1 cellular context compared by ENCODE assay signal in the genomic region with DNA sequence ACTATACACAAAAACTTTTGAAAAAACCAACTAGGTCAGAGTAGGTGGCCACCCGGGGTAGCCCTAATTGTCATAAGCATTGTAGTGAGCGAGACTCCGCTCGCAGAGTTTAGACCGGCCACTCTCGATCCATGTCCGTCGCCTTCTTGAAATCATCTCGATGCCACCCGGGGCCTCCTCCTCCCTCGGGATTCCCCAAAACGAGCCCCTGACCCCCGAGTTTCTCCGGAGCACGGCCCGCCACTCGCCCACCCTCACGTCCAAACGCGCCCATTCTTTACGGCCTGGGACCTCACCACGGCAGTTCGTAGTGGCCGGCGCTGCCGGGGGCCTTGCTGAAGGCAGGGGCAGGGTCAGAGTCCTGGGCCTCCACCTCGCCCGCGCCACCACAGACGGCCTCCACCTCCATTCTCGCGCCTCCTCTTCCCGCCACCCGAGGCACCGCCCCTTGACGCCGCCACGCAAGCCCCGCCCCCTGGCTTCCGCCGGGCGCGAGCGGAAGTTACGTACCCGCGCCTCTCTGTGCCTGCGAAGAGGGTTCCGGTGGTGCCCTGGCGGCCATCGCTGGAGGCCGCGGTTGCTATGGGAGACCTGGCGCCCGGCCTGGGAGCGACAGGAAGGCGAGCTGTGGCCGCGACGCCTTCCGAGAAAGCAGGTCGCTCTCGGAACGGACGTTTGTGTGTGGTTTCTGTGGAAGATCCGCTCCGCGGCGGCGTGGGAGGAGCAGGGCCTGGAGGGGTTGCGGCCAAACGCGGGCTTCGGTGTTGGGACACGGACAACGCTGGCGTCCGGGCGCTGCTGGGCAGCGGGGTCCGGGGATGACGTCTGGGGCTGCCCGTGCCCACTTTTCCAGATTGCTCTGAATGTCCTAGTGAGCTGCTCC.
TF ChIP-seq lines count a peak whose summit lies in the region.

A gene (minus strand): TSS at position 425 of the 883 bp plus-strand sequence. CDS start 16 bp downstream, at position 409.

TF ChIP-seq in HEK293, 187 proteins besides CTCF, POLR2A, EP300 and RAD21 (continued from another document and continues in another):
- TF ChIP-seq, protein P1, sequence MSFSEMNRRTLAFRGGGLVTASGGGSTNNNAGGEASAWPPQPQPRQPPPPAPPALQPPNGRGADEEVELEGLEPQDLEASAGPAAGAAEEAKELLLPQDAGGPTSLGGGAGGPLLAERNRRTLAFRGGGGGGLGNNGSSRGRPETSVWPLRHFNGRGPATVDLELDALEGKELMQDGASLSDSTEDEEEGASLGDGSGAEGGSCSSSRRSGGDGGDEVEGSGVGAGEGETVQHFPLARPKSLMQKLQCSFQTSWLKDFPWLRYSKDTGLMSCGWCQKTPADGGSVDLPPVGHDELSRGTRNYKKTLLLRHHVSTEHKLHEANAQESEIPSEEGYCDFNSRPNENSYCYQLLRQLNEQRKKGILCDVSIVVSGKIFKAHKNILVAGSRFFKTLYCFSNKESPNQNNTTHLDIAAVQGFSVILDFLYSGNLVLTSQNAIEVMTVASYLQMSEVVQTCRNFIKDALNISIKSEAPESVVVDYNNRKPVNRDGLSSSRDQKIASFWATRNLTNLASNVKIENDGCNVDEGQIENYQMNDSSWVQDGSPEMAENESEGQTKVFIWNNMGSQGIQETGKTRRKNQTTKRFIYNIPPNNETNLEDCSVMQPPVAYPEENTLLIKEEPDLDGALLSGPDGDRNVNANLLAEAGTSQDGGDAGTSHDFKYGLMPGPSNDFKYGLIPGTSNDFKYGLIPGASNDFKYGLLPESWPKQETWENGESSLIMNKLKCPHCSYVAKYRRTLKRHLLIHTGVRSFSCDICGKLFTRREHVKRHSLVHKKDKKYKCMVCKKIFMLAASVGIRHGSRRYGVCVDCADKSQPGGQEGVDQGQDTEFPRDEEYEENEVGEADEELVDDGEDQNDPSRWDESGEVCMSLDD (tag by site-specific recombination; IDR thresholded peaks at IDR 0.05) = peak; percentile 59; the same call in 1 of the 2 replicates
- TF ChIP-seq, protein P2, sequence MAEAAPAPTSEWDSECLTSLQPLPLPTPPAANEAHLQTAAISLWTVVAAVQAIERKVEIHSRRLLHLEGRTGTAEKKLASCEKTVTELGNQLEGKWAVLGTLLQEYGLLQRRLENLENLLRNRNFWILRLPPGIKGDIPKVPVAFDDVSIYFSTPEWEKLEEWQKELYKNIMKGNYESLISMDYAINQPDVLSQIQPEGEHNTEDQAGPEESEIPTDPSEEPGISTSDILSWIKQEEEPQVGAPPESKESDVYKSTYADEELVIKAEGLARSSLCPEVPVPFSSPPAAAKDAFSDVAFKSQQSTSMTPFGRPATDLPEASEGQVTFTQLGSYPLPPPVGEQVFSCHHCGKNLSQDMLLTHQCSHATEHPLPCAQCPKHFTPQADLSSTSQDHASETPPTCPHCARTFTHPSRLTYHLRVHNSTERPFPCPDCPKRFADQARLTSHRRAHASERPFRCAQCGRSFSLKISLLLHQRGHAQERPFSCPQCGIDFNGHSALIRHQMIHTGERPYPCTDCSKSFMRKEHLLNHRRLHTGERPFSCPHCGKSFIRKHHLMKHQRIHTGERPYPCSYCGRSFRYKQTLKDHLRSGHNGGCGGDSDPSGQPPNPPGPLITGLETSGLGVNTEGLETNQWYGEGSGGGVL (tag by site-specific recombination; IDR thresholded peaks at IDR 0.05) = 0 out of 2 replicates have a peak, but pooled peaks have one; percentile 25
- TF ChIP-seq, protein P3, sequence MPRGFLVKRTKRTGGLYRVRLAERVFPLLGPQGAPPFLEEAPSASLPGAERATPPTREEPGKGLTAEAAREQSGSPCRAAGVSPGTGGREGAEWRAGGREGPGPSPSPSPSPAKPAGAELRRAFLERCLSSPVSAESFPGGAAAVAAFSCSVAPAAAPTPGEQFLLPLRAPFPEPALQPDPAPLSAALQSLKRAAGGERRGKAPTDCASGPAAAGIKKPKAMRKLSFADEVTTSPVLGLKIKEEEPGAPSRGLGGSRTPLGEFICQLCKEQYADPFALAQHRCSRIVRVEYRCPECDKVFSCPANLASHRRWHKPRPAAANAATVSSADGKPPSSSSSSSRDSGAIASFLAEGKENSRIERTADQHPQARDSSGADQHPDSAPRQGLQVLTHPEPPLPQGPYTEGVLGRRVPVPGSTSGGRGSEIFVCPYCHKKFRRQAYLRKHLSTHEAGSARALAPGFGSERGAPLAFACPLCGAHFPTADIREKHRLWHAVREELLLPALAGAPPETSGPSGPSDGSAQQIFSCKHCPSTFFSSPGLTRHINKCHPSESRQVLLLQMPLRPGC (tag by site-specific recombination; IDR thresholded peaks at IDR 0.05) = no peak
- no peak for TF ChIP-seq ZSCAN16 (tag by site-specific recombination; IDR thresholded peaks at IDR 0.05)
- TF ChIP-seq, protein P4, sequence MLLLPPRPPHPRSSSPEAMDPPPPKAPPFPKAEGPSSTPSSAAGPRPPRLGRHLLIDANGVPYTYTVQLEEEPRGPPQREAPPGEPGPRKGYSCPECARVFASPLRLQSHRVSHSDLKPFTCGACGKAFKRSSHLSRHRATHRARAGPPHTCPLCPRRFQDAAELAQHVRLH (tag by site-specific recombination; IDR thresholded peaks at IDR 0.05) = no peak
- TF ChIP-seq, protein P5, sequence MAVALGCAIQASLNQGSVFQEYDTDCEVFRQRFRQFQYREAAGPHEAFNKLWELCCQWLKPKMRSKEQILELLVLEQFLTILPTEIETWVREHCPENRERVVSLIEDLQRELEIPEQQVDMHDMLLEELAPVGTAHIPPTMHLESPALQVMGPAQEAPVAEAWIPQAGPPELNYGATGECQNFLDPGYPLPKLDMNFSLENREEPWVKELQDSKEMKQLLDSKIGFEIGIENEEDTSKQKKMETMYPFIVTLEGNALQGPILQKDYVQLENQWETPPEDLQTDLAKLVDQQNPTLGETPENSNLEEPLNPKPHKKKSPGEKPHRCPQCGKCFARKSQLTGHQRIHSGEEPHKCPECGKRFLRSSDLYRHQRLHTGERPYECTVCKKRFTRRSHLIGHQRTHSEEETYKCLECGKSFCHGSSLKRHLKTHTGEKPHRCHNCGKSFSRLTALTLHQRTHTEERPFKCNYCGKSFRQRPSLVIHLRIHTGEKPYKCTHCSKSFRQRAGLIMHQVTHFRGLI (tag by site-specific recombination; IDR thresholded peaks at IDR 0.05) = no peak
- TF ChIP-seq ZNF174 (tag by site-specific recombination; IDR thresholded peaks at IDR 0.05) = no peak
- no peak for TF ChIP-seq ZNF341 (tag by site-specific recombination; IDR thresholded peaks at IDR 0.05; ENCODE audit: low read depth)
- 0 out of 2 replicates have a peak, but pooled peaks have one; percentile 32 for TF ChIP-seq ZNF184 (tag by site-specific recombination; IDR thresholded peaks at IDR 0.05)
- no peak for TF ChIP-seq ZNF266 (tag by site-specific recombination; IDR thresholded peaks at IDR 0.05; ENCODE audit: low read depth)
- TF ChIP-seq WT1 (tag by site-specific recombination; IDR thresholded peaks at IDR 0.05) = 0 out of 2 replicates have a peak, but pooled peaks have one; percentile 9
- no peak for TF ChIP-seq ZNF157 (tag by site-specific recombination; IDR thresholded peaks at IDR 0.05)
- TF ChIP-seq, protein P6, sequence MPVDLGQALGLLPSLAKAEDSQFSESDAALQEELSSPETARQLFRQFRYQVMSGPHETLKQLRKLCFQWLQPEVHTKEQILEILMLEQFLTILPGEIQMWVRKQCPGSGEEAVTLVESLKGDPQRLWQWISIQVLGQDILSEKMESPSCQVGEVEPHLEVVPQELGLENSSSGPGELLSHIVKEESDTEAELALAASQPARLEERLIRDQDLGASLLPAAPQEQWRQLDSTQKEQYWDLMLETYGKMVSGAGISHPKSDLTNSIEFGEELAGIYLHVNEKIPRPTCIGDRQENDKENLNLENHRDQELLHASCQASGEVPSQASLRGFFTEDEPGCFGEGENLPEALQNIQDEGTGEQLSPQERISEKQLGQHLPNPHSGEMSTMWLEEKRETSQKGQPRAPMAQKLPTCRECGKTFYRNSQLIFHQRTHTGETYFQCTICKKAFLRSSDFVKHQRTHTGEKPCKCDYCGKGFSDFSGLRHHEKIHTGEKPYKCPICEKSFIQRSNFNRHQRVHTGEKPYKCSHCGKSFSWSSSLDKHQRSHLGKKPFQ (tag by site-specific recombination; IDR thresholded peaks at IDR 0.05) = no peak
- peak; percentile 28; the same call in 1 of the 2 replicates for TF ChIP-seq ZBTB21 (tag by site-specific recombination; IDR thresholded peaks at IDR 0.05)
- TF ChIP-seq ZNF624 (tag by site-specific recombination; IDR thresholded peaks at IDR 0.05) = no peak
- TF ChIP-seq MZF1 (tag by site-specific recombination; IDR thresholded peaks at IDR 0.05; ENCODE audit: borderline replicate concordance) = no peak
- TF ChIP-seq ZNF548 (tag by site-specific recombination; IDR thresholded peaks at IDR 0.05) = no peak
- TF ChIP-seq ZNF423 (tag by site-specific recombination; IDR thresholded peaks at IDR 0.05) = 0 out of 2 replicates have a peak, but pooled peaks have one; percentile 18
- TF ChIP-seq ZBTB8A (tag by site-specific recombination; IDR thresholded peaks at IDR 0.05) = peak; percentile 94
- TF ChIP-seq ZBTB1 (tag by site-specific recombination; IDR thresholded peaks at IDR 0.05) = no peak
- peak; percentile 67; the same call in 1 of the 2 replicates for TF ChIP-seq ZBTB48 (tag by site-specific recombination; IDR thresholded peaks at IDR 0.05)
- TF ChIP-seq, protein P7, sequence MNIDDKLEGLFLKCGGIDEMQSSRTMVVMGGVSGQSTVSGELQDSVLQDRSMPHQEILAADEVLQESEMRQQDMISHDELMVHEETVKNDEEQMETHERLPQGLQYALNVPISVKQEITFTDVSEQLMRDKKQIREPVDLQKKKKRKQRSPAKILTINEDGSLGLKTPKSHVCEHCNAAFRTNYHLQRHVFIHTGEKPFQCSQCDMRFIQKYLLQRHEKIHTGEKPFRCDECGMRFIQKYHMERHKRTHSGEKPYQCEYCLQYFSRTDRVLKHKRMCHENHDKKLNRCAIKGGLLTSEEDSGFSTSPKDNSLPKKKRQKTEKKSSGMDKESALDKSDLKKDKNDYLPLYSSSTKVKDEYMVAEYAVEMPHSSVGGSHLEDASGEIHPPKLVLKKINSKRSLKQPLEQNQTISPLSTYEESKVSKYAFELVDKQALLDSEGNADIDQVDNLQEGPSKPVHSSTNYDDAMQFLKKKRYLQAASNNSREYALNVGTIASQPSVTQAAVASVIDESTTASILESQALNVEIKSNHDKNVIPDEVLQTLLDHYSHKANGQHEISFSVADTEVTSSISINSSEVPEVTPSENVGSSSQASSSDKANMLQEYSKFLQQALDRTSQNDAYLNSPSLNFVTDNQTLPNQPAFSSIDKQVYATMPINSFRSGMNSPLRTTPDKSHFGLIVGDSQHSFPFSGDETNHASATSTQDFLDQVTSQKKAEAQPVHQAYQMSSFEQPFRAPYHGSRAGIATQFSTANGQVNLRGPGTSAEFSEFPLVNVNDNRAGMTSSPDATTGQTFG (tag by site-specific recombination; IDR thresholded peaks at IDR 0.05; ENCODE audit: borderline replicate concordance) = no peak
- no peak for TF ChIP-seq ZNF23 (tag by site-specific recombination; IDR thresholded peaks at IDR 0.05; ENCODE audit: borderline replicate concordance)
- no peak for TF ChIP-seq ZNF76 (tag by site-specific recombination; IDR thresholded peaks at IDR 0.05; ENCODE audit: borderline replicate concordance, low read depth)
- TF ChIP-seq, protein P8, sequence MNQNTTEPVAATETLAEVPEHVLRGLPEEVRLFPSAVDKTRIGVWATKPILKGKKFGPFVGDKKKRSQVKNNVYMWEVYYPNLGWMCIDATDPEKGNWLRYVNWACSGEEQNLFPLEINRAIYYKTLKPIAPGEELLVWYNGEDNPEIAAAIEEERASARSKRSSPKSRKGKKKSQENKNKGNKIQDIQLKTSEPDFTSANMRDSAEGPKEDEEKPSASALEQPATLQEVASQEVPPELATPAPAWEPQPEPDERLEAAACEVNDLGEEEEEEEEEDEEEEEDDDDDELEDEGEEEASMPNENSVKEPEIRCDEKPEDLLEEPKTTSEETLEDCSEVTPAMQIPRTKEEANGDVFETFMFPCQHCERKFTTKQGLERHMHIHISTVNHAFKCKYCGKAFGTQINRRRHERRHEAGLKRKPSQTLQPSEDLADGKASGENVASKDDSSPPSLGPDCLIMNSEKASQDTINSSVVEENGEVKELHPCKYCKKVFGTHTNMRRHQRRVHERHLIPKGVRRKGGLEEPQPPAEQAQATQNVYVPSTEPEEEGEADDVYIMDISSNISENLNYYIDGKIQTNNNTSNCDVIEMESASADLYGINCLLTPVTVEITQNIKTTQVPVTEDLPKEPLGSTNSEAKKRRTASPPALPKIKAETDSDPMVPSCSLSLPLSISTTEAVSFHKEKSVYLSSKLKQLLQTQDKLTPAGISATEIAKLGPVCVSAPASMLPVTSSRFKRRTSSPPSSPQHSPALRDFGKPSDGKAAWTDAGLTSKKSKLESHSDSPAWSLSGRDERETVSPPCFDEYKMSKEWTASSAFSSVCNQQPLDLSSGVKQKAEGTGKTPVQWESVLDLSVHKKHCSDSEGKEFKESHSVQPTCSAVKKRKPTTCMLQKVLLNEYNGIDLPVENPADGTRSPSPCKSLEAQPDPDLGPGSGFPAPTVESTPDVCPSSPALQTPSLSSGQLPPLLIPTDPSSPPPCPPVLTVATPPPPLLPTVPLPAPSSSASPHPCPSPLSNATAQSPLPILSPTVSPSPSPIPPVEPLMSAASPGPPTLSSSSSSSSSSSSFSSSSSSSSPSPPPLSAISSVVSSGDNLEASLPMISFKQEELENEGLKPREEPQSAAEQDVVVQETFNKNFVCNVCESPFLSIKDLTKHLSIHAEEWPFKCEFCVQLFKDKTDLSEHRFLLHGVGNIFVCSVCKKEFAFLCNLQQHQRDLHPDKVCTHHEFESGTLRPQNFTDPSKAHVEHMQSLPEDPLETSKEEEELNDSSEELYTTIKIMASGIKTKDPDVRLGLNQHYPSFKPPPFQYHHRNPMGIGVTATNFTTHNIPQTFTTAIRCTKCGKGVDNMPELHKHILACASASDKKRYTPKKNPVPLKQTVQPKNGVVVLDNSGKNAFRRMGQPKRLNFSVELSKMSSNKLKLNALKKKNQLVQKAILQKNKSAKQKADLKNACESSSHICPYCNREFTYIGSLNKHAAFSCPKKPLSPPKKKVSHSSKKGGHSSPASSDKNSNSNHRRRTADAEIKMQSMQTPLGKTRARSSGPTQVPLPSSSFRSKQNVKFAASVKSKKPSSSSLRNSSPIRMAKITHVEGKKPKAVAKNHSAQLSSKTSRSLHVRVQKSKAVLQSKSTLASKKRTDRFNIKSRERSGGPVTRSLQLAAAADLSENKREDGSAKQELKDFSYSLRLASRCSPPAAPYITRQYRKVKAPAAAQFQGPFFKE (tag by site-specific recombination; IDR thresholded peaks at IDR 0.05; ENCODE audit: borderline replicate concordance) = no peak
- TF ChIP-seq BCL11B (tag by site-specific recombination; IDR thresholded peaks at IDR 0.05; ENCODE audit: low read depth) = 0 out of 2 replicates have a peak, but pooled peaks have one; percentile 50
- TF ChIP-seq MEIS1 (CRISPR knock-in tag; IDR thresholded peaks at IDR 0.05; ENCODE audit: borderline replicate concordance) = no peak
- TF ChIP-seq, protein P9, sequence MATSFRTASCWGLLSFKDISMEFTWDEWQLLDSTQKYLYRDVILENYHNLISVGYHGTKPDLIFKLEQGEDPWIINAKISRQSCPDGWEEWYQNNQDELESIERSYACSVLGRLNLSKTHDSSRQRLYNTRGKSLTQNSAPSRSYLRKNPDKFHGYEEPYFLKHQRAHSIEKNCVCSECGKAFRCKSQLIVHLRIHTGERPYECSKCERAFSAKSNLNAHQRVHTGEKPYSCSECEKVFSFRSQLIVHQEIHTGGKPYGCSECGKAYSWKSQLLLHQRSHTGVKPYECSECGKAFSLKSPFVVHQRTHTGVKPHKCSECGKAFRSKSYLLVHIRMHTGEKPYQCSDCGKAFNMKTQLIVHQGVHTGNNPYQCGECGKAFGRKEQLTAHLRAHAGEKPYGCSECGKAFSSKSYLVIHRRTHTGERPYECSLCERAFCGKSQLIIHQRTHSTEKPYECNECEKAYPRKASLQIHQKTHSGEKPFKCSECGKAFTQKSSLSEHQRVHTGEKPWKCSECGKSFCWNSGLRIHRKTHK (tag by site-specific recombination; IDR thresholded peaks at IDR 0.05) = no peak
- TF ChIP-seq ZNF114 (tag by site-specific recombination; IDR thresholded peaks at IDR 0.05) = no peak
- no peak for TF ChIP-seq ZNF830 (tag by site-specific recombination; IDR thresholded peaks at IDR 0.05; ENCODE audit: low read depth)
- peak; percentile 85 for TF ChIP-seq ZNF335 (tag by site-specific recombination; conservative IDR thresholded peaks at IDR 0.05)
- TF ChIP-seq ZNF350 (tag by site-specific recombination; IDR thresholded peaks at IDR 0.05) = no peak
